In genomic region chr4:19301527-19301926, GRCh38 we compare ENCODE assay signal across 21 cellular contexts.
"Had no signal": no experiment of that assay in that cellular context is flagged by ENCODE, and none has a peak within 500 bp of the region (broad histone marks: within the 10 kb centered on the region; RNA-seq: fewer than 3 reads in every experiment).

No MANE protein-coding gene starts in this region.

- H3K27me3 Mint-ChIP-seq: activated naive CD8-positive, alpha-beta T cell; brain had no signal

- H3K4me3 ChIP-seq: colonic mucosa, lower lobe of right lung, right atrium auricular region, skin epidermis, stomach had no signal

- H3K4me1 ChIP-seq: colonic mucosa, lower lobe of right lung, right atrium auricular region, stomach had no signal

- H3K27me3 ChIP-seq: colonic mucosa, right atrium auricular region, stomach had no signal

- H3K36me3 Mint-ChIP-seq: activated naive CD8-positive, alpha-beta T cell; brain; stimulated activated effector memory CD8-positive, alpha-beta T cell treated with anti-CD3 and anti-CD28 coated beads, Interleukin-12 subunit alpha, Interleukin-12 subunit beta, amount 100 ng/mL, for 72 hours had no signal

- H3K9me3 ChIP-seq: colonic mucosa, lower lobe of right lung, right atrium auricular region, stomach had no signal

- H3K4me1 Mint-ChIP-seq: brain; stimulated activated effector memory CD8-positive, alpha-beta T cell treated with anti-CD3 and anti-CD28 coated beads, Interleukin-12 subunit alpha, Interleukin-12 subunit beta, amount 100 ng/mL, for 72 hours had no signal

- H3K36me3 ChIP-seq: colonic mucosa, lower lobe of right lung, right atrium auricular region, stomach, WERI-Rb-1 had no signal

- DNase-seq: activated CD4-positive, alpha-beta T cell treated with anti-CD3 and anti-CD28 coated beads for 1 hour; activated CD8-positive, alpha-beta memory T cell treated with anti-CD3 and anti-CD28 coated beads for 24 hours; activated CD8-positive, alpha-beta memory T cell treated with anti-CD3 and anti-CD28 coated beads, Interleukin-2, amount 50 U/mL, for 48 hours; activated effector memory CD4-positive, alpha-beta T cell treated with Interleukin-2 at 50 U/mL for 16 hours; activated T-cell treated with anti-CD3 and anti-CD28 coated beads, Interleukin-2, amount 50 U/mL, for 48 hours; amniotic stem cell; central memory CD4-positive, alpha-beta T cell; colonic mucosa; erythroblast; lower lobe of right lung; midbrain; stimulated activated CD4-positive, alpha-beta T cell treated with anti-CD3 and anti-CD28 coated beads, Interleukin-4, amount 100 ng/mL, for 1 hour; stomach; SW 1271; T-helper 2 cell; WERI-Rb-1 had no signal

- H3K27ac Mint-ChIP-seq: activated naive CD8-positive, alpha-beta T cell; brain; stimulated activated effector memory CD8-positive, alpha-beta T cell treated with anti-CD3 and anti-CD28 coated beads, Interleukin-12 subunit alpha, Interleukin-12 subunit beta, amount 100 ng/mL, for 72 hours had no signal

- H3K27ac ChIP-seq: colonic mucosa, lower lobe of right lung, right atrium auricular region, skin epidermis, stomach, WERI-Rb-1 had no signal

- H3K4me3 Mint-ChIP-seq: activated naive CD8-positive, alpha-beta T cell; brain; stimulated activated effector memory CD8-positive, alpha-beta T cell treated with anti-CD3 and anti-CD28 coated beads, Interleukin-12 subunit alpha, Interleukin-12 subunit beta, amount 100 ng/mL, for 72 hours had no signal

- ATAC-seq: lower lobe of right lung; stimulated activated effector memory CD8-positive, alpha-beta T cell treated with anti-CD3 and anti-CD28 coated beads, Interleukin-12 subunit alpha, Interleukin-12 subunit beta, amount 100 ng/mL, for 72 hours had no signal
